Comparison of ENCODE assay signal across 1 cellular context in the genomic region with DNA sequence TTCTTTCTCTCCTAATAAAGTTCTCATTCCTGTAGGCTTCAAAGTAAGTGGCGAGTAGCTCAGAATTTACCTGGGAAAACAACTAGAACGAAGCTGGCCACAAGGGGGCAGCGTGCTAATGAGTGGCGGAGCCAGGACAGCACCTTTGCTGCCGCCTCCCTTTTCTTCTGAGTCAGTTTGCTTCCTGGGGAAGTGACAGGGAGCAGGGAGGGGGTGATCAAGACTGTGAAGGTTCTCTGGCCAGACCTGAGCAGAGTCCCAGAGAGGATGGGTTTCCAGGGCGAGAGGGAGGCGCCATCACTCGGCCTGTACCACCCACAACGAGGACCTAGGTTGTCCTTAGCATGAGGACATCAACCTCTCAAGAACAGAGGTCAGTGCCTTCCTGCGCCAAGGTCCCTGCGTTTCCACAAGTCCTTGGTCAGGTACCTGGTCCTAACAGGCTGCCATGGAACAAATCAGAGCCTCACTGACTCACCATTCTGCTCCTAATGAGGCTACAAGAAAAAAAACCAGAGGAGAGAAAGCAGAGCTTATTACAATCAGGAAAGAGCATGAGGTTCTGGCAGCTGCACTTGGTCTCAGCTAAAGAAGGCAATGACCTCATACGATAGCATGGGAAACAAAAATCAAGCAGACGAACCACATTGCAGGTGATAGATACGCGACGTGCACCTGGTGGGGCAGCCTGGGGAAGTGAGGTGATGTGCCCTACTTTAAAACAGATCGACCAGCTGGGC.
TF ChIP-seq lines count a peak whose summit lies in the region.

No MANE protein-coding gene starts in this region.

TF ChIP-seq in K562, 482 proteins besides CTCF, POLR2A, EP300 and RAD21 (continued from another document and continues in another):
- TF ChIP-seq ZNF740 (CRISPR knock-in tag; IDR thresholded peaks at IDR 0.05) (no peak), ZNF740 (tag; IDR thresholded peaks at IDR 0.05) (no peak), NUFIP1 (IDR thresholded peaks at IDR 0.05; ENCODE audit: partially characterized antibody) (no peak), GABPB1 (CRISPR knock-in tag; IDR thresholded peaks at IDR 0.05) (0 out of 2 replicates have a peak, but pooled peaks have one; percentile 29), TRIM28 (IDR thresholded peaks at IDR 0.05) (no peak), MTA1 (IDR thresholded peaks at IDR 0.05; ENCODE audit: borderline replicate concordance) (no peak), SIRT6 (IDR thresholded peaks at IDR 0.05; ENCODE audit: low read depth, low read length) (no peak), RFX7 (CRISPR knock-in tag; IDR thresholded peaks at IDR 0.05) (no peak), DACH1 (IDR thresholded peaks at IDR 0.05; ENCODE audit: partially characterized antibody) (peak; percentile 12), YY1 (IDR thresholded peaks at IDR 0.05; ENCODE audit: borderline replicate concordance in 1 of 3, control insufficient read depth in 1 of 3, extremely low read depth in 1 of 3, insufficient read depth in 3 of 3, insufficient read length in 1 of 3, insufficient replicate concordance in 2 of 3, low read depth in 1 of 3, low read length in 2 of 3) (peak in 1 of 3 experiments; percentile 28), LCOR (CRISPR knock-in tag; IDR thresholded peaks at IDR 0.05) (0 out of 2 replicates have a peak, but pooled peaks have one; percentile 34), SMARCB1 (IDR thresholded peaks at IDR 0.05; ENCODE audit: insufficient read length, low read depth) (no peak), ARID2 (IDR thresholded peaks at IDR 0.05) (no peak; the same call in 1 of the 2 replicates), DEAF1 (CRISPR knock-in tag; IDR thresholded peaks at IDR 0.05) (no peak; the same call in 1 of the 2 replicates), CTBP1 (IDR thresholded peaks at IDR 0.05; ENCODE audit: borderline replicate concordance) (peak; percentile 78), SNRNP70 (optimal IDR thresholded peaks at IDR 0.05; ENCODE audit: low read depth, low read length) (no peak), ETV6 (IDR thresholded peaks at IDR 0.05; ENCODE audit: borderline replicate concordance in 1 of 2, low read depth in 2 of 2, low read length in 1 of 2) (peak in 1 of 2 experiments; percentile 46; a peak in 1 of 4 replicates), ETV6 (CRISPR knock-in tag; IDR thresholded peaks at IDR 0.05; ENCODE audit: borderline replicate concordance) (no peak), FOSL1 (tag; conservative IDR thresholded peaks at IDR 0.05) (peak; percentile 54), SMARCA5 (IDR thresholded peaks at IDR 0.05) (no peak), ZFP30 (CRISPR knock-in tag; IDR thresholded peaks at IDR 0.05; ENCODE audit: borderline replicate concordance) (no peak), PKNOX1 (IDR thresholded peaks at IDR 0.05) (peak; percentile 51; the same call in 1 of the 2 replicates), PTTG1 (tag; IDR thresholded peaks at IDR 0.05; ENCODE audit: low read depth) (no peak), ZBTB11 (CRISPR knock-in tag; IDR thresholded peaks at IDR 0.05) (no peak), TGIF2 (CRISPR knock-in tag; IDR thresholded peaks at IDR 0.05) (no peak), ETV5 (CRISPR knock-in tag; IDR thresholded peaks at IDR 0.05; ENCODE audit: low read depth) (no peak), DNMT1 (IDR thresholded peaks at IDR 0.05) (no peak), TAF9B (IDR thresholded peaks at IDR 0.05; ENCODE audit: partially characterized antibody) (no peak), ZNF311 (CRISPR knock-in tag; IDR thresholded peaks at IDR 0.05) (no peak), RCOR1 (IDR thresholded peaks at IDR 0.05; ENCODE audit: borderline replicate concordance in 1 of 2, low read depth in 2 of 2, low read length in 2 of 2) (peak in 1 of 2 experiments; percentile 39; a peak in 1 of 4 replicates), ZBTB40 (IDR thresholded peaks at IDR 0.05) (peak; percentile 87), ZBTB40 (CRISPR knock-in tag; IDR thresholded peaks at IDR 0.05) (peak; percentile 65; the same call in 1 of the 2 replicates), TSC22D4 (tag; IDR thresholded peaks at IDR 0.05) (no peak)
- TF ChIP-seq, protein P1, sequence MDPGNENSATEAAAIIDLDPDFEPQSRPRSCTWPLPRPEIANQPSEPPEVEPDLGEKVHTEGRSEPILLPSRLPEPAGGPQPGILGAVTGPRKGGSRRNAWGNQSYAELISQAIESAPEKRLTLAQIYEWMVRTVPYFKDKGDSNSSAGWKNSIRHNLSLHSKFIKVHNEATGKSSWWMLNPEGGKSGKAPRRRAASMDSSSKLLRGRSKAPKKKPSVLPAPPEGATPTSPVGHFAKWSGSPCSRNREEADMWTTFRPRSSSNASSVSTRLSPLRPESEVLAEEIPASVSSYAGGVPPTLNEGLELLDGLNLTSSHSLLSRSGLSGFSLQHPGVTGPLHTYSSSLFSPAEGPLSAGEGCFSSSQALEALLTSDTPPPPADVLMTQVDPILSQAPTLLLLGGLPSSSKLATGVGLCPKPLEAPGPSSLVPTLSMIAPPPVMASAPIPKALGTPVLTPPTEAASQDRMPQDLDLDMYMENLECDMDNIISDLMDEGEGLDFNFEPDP (CRISPR knock-in tag; IDR thresholded peaks at IDR 0.05) = no peak
- TF ChIP-seq, protein P2, sequence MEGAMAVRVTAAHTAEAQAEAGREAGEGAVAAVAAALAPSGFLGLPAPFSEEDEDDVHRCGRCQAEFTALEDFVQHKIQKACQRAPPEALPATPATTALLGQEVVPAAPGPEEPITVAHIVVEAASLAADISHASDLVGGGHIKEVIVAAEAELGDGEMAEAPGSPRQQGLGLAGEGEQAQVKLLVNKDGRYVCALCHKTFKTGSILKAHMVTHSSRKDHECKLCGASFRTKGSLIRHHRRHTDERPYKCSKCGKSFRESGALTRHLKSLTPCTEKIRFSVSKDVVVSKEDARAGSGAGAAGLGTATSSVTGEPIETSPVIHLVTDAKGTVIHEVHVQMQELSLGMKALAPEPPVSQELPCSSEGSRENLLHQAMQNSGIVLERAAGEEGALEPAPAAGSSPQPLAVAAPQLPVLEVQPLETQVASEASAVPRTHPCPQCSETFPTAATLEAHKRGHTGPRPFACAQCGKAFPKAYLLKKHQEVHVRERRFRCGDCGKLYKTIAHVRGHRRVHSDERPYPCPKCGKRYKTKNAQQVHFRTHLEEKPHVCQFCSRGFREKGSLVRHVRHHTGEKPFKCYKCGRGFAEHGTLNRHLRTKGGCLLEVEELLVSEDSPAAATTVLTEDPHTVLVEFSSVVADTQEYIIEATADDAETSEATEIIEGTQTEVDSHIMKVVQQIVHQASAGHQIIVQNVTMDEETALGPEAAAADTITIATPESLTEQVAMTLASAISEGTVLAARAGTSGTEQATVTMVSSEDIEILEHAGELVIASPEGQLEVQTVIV (CRISPR knock-in tag; IDR thresholded peaks at IDR 0.05; ENCODE audit: borderline replicate concordance) = no peak
